Comparison of ENCODE assay signal across 21 cellular contexts in the genomic region with DNA sequence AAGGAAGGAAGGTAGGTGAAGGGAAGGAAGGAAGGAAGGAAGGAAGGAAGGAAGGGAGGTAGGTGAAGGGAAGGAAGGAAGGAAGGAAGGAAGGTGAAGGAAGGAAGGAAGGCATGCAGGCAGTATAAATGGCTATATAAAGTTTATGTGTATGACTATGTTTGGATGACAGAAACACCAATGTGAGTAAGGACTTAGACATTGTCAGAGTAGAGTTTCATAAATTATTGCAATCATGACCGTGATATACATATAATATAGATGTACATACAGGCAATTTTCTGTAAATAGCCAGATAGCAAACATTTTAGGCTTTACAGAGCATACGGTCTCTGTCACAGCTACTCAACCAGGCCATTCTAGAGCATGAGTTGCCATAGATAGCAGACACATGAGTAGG.
"Had no signal": no experiment of that assay in that cellular context is flagged by ENCODE, and none has a peak within 500 bp of the region (broad histone marks: within the 10 kb centered on the region; RNA-seq: fewer than 3 reads in every experiment).

No MANE protein-coding gene starts in this region.

- ATAC-seq: activated CD8-positive, alpha-beta memory T cell treated with anti-CD3 and anti-CD28 coated beads, Interleukin-2, amount 10 ng/mL, durations not matched to agents 7 days and 5 days; left lobe of liver; naive thymus-derived CD4-positive, alpha-beta T cell; T-helper 17 cell had no signal

- H3K27me3 ChIP-seq: brain microvascular endothelial cell, neural progenitor cell, spleen had no signal

- H3K27me3 Mint-ChIP-seq: progenitor cell of endocrine pancreas had no signal

- H3K9me3 Mint-ChIP-seq: activated B cell treated with CpG ODN at 0.5 μM for 24 hours; activated CD4-positive, alpha-beta memory T cell treated with anti-CD3 and anti-CD28 coated beads, Interleukin-2, amount 10 ng/mL, durations not matched to agents 7 days and 5 days; activated naive CD4-positive, alpha-beta T cell treated with anti-CD3 and anti-CD28 coated beads, Interleukin-2, amount 50 U/mL, for 24 hours; central memory CD8-positive, alpha-beta T cell had no signal

- H3K4me3 ChIP-seq: lower lobe of right lung, neural progenitor cell, spleen had no signal

- H3K4me1 ChIP-seq: lower lobe of right lung, neural progenitor cell, spleen had no signal

- H3K9me3 ChIP-seq: lower lobe of right lung, spleen had no signal

- H3K4me1 Mint-ChIP-seq: activated CD4-positive, alpha-beta memory T cell treated with anti-CD3 and anti-CD28 coated beads, Interleukin-2, amount 10 ng/mL, durations not matched to agents 7 days and 5 days; activated CD8-positive, alpha-beta memory T cell treated with anti-CD3 and anti-CD28 coated beads, Interleukin-2, amount 10 ng/mL, durations not matched to agents 7 days and 5 days; central memory CD8-positive, alpha-beta T cell; naive thymus-derived CD4-positive, alpha-beta T cell; neural progenitor cell had no signal

- H3K27ac Mint-ChIP-seq: activated B cell treated with CpG ODN at 0.5 μM for 24 hours; activated CD4-positive, alpha-beta memory T cell treated with anti-CD3 and anti-CD28 coated beads, Interleukin-2, amount 10 ng/mL, durations not matched to agents 7 days and 5 days; activated CD8-positive, alpha-beta memory T cell treated with anti-CD3 and anti-CD28 coated beads, Interleukin-2, amount 10 ng/mL, durations not matched to agents 7 days and 5 days; activated naive CD4-positive, alpha-beta T cell treated with anti-CD3 and anti-CD28 coated beads, Interleukin-2, amount 50 U/mL, for 24 hours; naive thymus-derived CD4-positive, alpha-beta T cell; neural progenitor cell; progenitor cell of endocrine pancreas; T-helper 17 cell had no signal

- H3K9ac ChIP-seq: neural progenitor cell had no signal

- H3K27ac ChIP-seq: brain microvascular endothelial cell, lower lobe of right lung, neural progenitor cell, spleen had no signal

- H3K4me2 ChIP-seq: neural progenitor cell had no signal

- H2AFZ ChIP-seq: neural progenitor cell had no signal

- H3K4me3 Mint-ChIP-seq: activated B cell treated with CpG ODN at 0.5 μM for 24 hours; activated CD4-positive, alpha-beta memory T cell treated with anti-CD3 and anti-CD28 coated beads, Interleukin-2, amount 10 ng/mL, durations not matched to agents 7 days and 5 days; activated CD8-positive, alpha-beta memory T cell treated with anti-CD3 and anti-CD28 coated beads, Interleukin-2, amount 10 ng/mL, durations not matched to agents 7 days and 5 days; activated naive CD4-positive, alpha-beta T cell treated with anti-CD3 and anti-CD28 coated beads, Interleukin-2, amount 50 U/mL, for 24 hours; central memory CD8-positive, alpha-beta T cell; naive thymus-derived CD4-positive, alpha-beta T cell; neural progenitor cell; T-helper 17 cell had no signal

- DNase-seq: activated B cell treated with CpG ODN at 0.5 μM for 24 hours; activated CD4-positive, alpha-beta memory T cell treated with anti-CD3 and anti-CD28 coated beads, Interleukin-2, amount 10 ng/mL, durations not matched to agents 7 days and 5 days; activated CD4-positive, alpha-beta T cell treated with anti-CD3 and anti-CD28 coated beads for 4 hours; activated CD8-positive, alpha-beta memory T cell treated with anti-CD3 and anti-CD28 coated beads, Interleukin-2, amount 10 ng/mL, durations not matched to agents 7 days and 5 days; activated gamma-delta T cell treated with Interleukin-2 at 50 U/mL for 16 hours; activated T-cell treated with anti-CD3 and anti-CD28 coated beads for 4 hours; aorta; kidney; lower lobe of right lung; naive thymus-derived CD4-positive, alpha-beta T cell; retina; spleen; stimulated activated CD4-positive, alpha-beta T cell treated with anti-CD3 and anti-CD28 coated beads, Interleukin-4, amount 100 ng/mL, for 1 hour; stimulated activated naive CD4-positive, alpha-beta T cell treated with Interleukin-2 at 50 U/mL for 16 hours; T-helper 17 cell had no signal

- H3K36me3 Mint-ChIP-seq: activated CD8-positive, alpha-beta memory T cell treated with anti-CD3 and anti-CD28 coated beads, Interleukin-2, amount 10 ng/mL, durations not matched to agents 7 days and 5 days; activated naive CD4-positive, alpha-beta T cell treated with anti-CD3 and anti-CD28 coated beads, Interleukin-2, amount 50 U/mL, for 24 hours; naive thymus-derived CD4-positive, alpha-beta T cell; neural progenitor cell had no signal

- H3K36me3 ChIP-seq: brain microvascular endothelial cell, lower lobe of right lung, neural progenitor cell, spleen had no signal
